Comparison of ENCODE assay signal across 9 cellular contexts in genomic region chr20:37922016-37922415, GRCh38. TPM values are rescaled to one million over a fixed set of nuclear protein-coding genes. Genes with fewer than 3 reads are reported as not detected.
DNase-seq lines count a peak whose midpoint lies in the region; ATAC-seq and TF ChIP-seq lines count a peak whose summit lies in the region.
"Had no signal": no experiment of that assay in that cellular context is flagged by ENCODE, and none has a peak within 500 bp of the region (broad histone marks: within the 10 kb centered on the region; RNA-seq: fewer than 3 reads in every experiment).

No MANE protein-coding gene starts in this region.

- peaks cover 77% of the 10 kb centered on the region for H3K27me3 Mint-ChIP-seq in Calu3 (ENCODE audit: unreplicated experiment)

- H3K9me3 Mint-ChIP-seq in Calu3 (ENCODE audit: low read depth, unreplicated experiment): no peaks in the 10 kb centered on the region

- H3K27ac Mint-ChIP-seq in Calu3 (ENCODE audit: unreplicated experiment): no peak overlapping the region

- in situ Hi-C loops in KBM-7 (cut with MboI; ENCODE audit: low pct_unique_long_range_greater_than_20kb, low sequenced_read_pairs): no loop called here

- no peak overlapping the region for H3K4me3 Mint-ChIP-seq in Calu3 (ENCODE audit: low read depth, unreplicated experiment)

- no TSS peak for BruUV-seq in Calu3 (replicated peaks; lab: Mats Ljungman, UMichigan)

- CTCF ChIA-PET in Calu3 (lab: Charles Lee): no interaction called here

- ATAC-seq in HG02571 (IDR thresholded peaks at IDR 0.05; ENCODE audit: unreplicated experiment) (peak; percentile 55), HG03439 (IDR thresholded peaks at IDR 0.05; ENCODE audit: unreplicated experiment) (peak; percentile 68)
- peak; percentile 75 for ATAC-seq in stimulated activated naive CD8-positive, alpha-beta T cell treated with anti-CD3 and anti-CD28 coated beads, Interleukin-15, Interleukin-2, amounts not matched to agents 100 U/mL and 50 U/mL, for 24 hours

- intact Hi-C loops in Calu3 (cut with micrococcal nuclease; ENCODE audit: unreplicated experiment): no loop called here

- no peaks in the 10 kb centered on the region for H3K4me1 Mint-ChIP-seq in Calu3 (ENCODE audit: low read depth, unreplicated experiment)

- no peak for TF ChIP-seq CTCF in Calu3 (IDR thresholded peaks at IDR 0.05; ENCODE audit: unreplicated experiment)

- DNase-seq in stimulated activated CD4-positive, alpha-beta T cell treated with anti-CD3 and anti-CD28 coated beads, Interleukin-12 subunit alpha, Interleukin-12 subunit beta, amount 100 ng/mL, for 48 hours (ENCODE audit: low read depth in 2 of 3, low spot score in 1 of 3): peak in 2 of 3 donors; percentile 38 to 46
- no peak for DNase-seq in stimulated activated CD4-positive, alpha-beta T cell treated with anti-CD3 and anti-CD28 coated beads, Interleukin-4, amount 100 ng/mL, for 4 hours
- no peak for DNase-seq in stimulated activated naive CD8-positive, alpha-beta T cell treated with anti-CD3 and anti-CD28 coated beads, Interleukin-15, Interleukin-2, amounts not matched to agents 100 U/mL and 50 U/mL, for 24 hours
- DNase-seq in GDM1 (lab: John Stamatoyannopoulos, UW) (no peak), KBM-7 (no peak), Calu3 (no peak)
- DNase-seq: testis had no signal

- no peaks in the 10 kb centered on the region for H3K36me3 Mint-ChIP-seq in Calu3 (ENCODE audit: insufficient read depth, unreplicated experiment)

RNA-seq across cellular contexts. Expression of gene VSTM2L, which starts 19.1 kb away (rescaled TPM):
- 0.71 and 2.8 TPM in 2 replicates for total RNA-seq in Calu3 (2022)

Comparison
In these comparisons a context has a peak if more than half of its experiments do, and no peak if none do; other contexts are left out.
1. DNase-seq: peak in stimulated activated CD4-positive, alpha-beta T cell treated with anti-CD3 and anti-CD28 coated beads, Interleukin-12 subunit alpha, Interleukin-12 subunit beta, amount 100 ng/mL, for 48 hours (2 of 3); none in stimulated activated CD4-positive, alpha-beta T cell treated with anti-CD3 and anti-CD28 coated beads, Interleukin-4, amount 100 ng/mL, for 4 hours (0 of 2), stimulated activated naive CD8-positive, alpha-beta T cell treated with anti-CD3 and anti-CD28 coated beads, Interleukin-15, Interleukin-2, amounts not matched to agents 100 U/mL and 50 U/mL, for 24 hours (single experiment), GDM1 (single experiment), KBM-7 (single experiment) and Calu3 (single experiment).
2. Peak in every context shown above with its lines, with median percentiles within 50 percentile points of each other: ATAC-seq.